8 cellular contexts compared by ENCODE assay signal in genomic region chr14:60064491-60065072, GRCh38. TPM values are rescaled to one million over a fixed set of nuclear protein-coding genes. Genes with fewer than 3 reads are reported as not detected.
DNase-seq lines count a peak whose midpoint lies in the region; ATAC-seq and TF ChIP-seq lines count a peak whose summit lies in the region.

No MANE protein-coding gene starts in this region.

- H3K79me2 ChIP-seq in hepatocyte = no peaks in the 10 kb centered on the region

- ATAC-seq in activated B cell treated with CpG ODN at 0.5 μM for 24 hours (ENCODE audit: low read depth) = peak; percentile 57
- no peak for ATAC-seq in GM21717 (IDR thresholded peaks at IDR 0.05; ENCODE audit: unreplicated experiment)

- no peaks in the 10 kb centered on the region for H3K4me1 Mint-ChIP-seq in activated B cell treated with CpG ODN at 0.5 μM for 24 hours
- H3K4me1 Mint-ChIP-seq in type B pancreatic cell (ENCODE audit: unreplicated experiment) = no peaks in the 10 kb centered on the region

- H3K27me3 Mint-ChIP-seq in activated B cell treated with CpG ODN at 0.5 μM for 24 hours (peaks cover 4% of the 10 kb centered on the region), type B pancreatic cell (no peaks in the 10 kb centered on the region)

- H2AFZ ChIP-seq in hepatocyte = no peak overlapping the region

- no peaks in the 10 kb centered on the region for H3K36me3 ChIP-seq in hepatocyte (replicated peaks; ENCODE audit: insufficient read depth, low read depth)

- H4K20me1 ChIP-seq in hepatocyte (ENCODE audit: insufficient read depth, poor library complexity, severe bottlenecking) = no peaks in the 10 kb centered on the region

- H3K4me3 ChIP-seq in Jurkat, Clone E6-1 (ENCODE audit: low read length) = no peak overlapping the region
- H3K4me3 ChIP-seq in hepatocyte = no peak overlapping the region

- intact Hi-C loops in activated B cell treated with CpG ODN at 0.5 μM for 24 hours (cut with micrococcal nuclease) = loop anchor here (1.0 to 2.0 kb wide), 6 partner anchors 26 to 494 kb away; partner anchors contain the start of genes DHRS7 and PCNX4

- H3K27me3 ChIP-seq in hepatocyte = no peaks in the 10 kb centered on the region

- peak; percentile 50 for DNase-seq in NCI-H2171 treated with DMSO at 0.1 percent for 48 hours (lab: John Stamatoyannopoulos, UW)
- DNase-seq in NCI-H2171 (lab: John Stamatoyannopoulos, UW) = no peak
- DNase-seq in Jurkat, Clone E6-1 (ENCODE audit: low read depth, low spot score) = peak; percentile 50
- DNase-seq in activated B cell treated with CpG ODN at 0.5 μM for 24 hours = no peak
- DNase-seq in hepatocyte (ENCODE audit: low spot score) = peak; percentile 19
- DNase-seq in type B pancreatic cell (ENCODE audit: extremely low spot score, unreplicated experiment) = no peak
- DNase-seq in HuH-7 (ENCODE audit: low spot score) = no peak

- H3K4me3 Mint-ChIP-seq in activated B cell treated with CpG ODN at 0.5 μM for 24 hours (no peak overlapping the region), type B pancreatic cell (no peak overlapping the region)

- no peaks in the 10 kb centered on the region for H3K9me2 ChIP-seq in hepatocyte (replicated peaks; ENCODE audit: insufficient read depth)

- no peak overlapping the region for H3K27ac ChIP-seq in hepatocyte

- H3K9me3 Mint-ChIP-seq in activated B cell treated with CpG ODN at 0.5 μM for 24 hours = no peaks in the 10 kb centered on the region
- H3K9me3 Mint-ChIP-seq in type B pancreatic cell = no peaks in the 10 kb centered on the region

- H3K4me2 ChIP-seq in hepatocyte = no peak overlapping the region

- POLR2A ChIA-PET in activated B cell treated with CpG ODN at 0.5 μM for 24 hours (lab: Charles Lee) = interaction anchor here (1.2 kb wide), 1 partner anchor 184 kb away, joined by 4 read pairs; the partner anchor contains the start of gene PPM1A

- no peaks in the 10 kb centered on the region for H3K36me3 Mint-ChIP-seq in activated B cell treated with CpG ODN at 0.5 μM for 24 hours (ENCODE audit: low read depth)
- H3K36me3 Mint-ChIP-seq in type B pancreatic cell = no peaks in the 10 kb centered on the region

- H3K9me3 ChIP-seq in hepatocyte (ENCODE audit: low read depth) = no peaks in the 10 kb centered on the region

- CTCF ChIA-PET in activated B cell treated with CpG ODN at 0.5 μM for 24 hours (lab: Charles Lee) = interaction anchor here (1.5 to 5.5 kb wide), 3 partner anchors 101 to 120 kb away, joined by 3 to 92 read pairs (median 9); partner anchors contain the start of gene DHRS7

- TF ChIP-seq CTCF in activated B cell treated with CpG ODN at 0.5 μM for 24 hours (IDR thresholded peaks at IDR 0.05) (peak; percentile 54), hepatocyte (IDR thresholded peaks at IDR 0.05; ENCODE audit: poor library complexity) (peak; percentile 67), type B pancreatic cell (conservative IDR thresholded peaks at IDR 0.05) (peak; percentile 73)

- H3K27ac Mint-ChIP-seq in activated B cell treated with CpG ODN at 0.5 μM for 24 hours (no peak overlapping the region), type B pancreatic cell (no peak overlapping the region)

- H3K4me1 ChIP-seq in hepatocyte (ENCODE audit: insufficient read depth) = no peaks in the 10 kb centered on the region

RNA-seq across cellular contexts. Expression of gene PCNX4, which starts 27.1 kb away (rescaled TPM):
- 41.3 TPM for polyA plus RNA-seq in Jurkat, Clone E6-1 (2012; ENCODE audit: insufficient read depth, insufficient read length)
- 31.7 and 41.4 TPM in 2 replicates for total RNA-seq in activated B cell treated with CpG ODN at 0.5 μM for 24 hours
- total RNA-seq in hepatocyte = 60.0 and 84.2 TPM in 2 replicates
- 22.4 and 28.8 TPM in 2 replicates for polyA plus RNA-seq in hepatocyte
- total RNA-seq in type B pancreatic cell (ENCODE audit: low replicate concordance) = 35.2 and 70.2 TPM in 2 replicates

Comparison
In these comparisons a context has a peak if more than half of its experiments do, and no peak if none do; other contexts are left out.
1. DNase-seq: peak in NCI-H2171 treated with DMSO at 0.1 percent for 48 hours (single experiment), Jurkat, Clone E6-1 (single experiment) and hepatocyte (single experiment); none in NCI-H2171 (single experiment), activated B cell treated with CpG ODN at 0.5 μM for 24 hours (single experiment), type B pancreatic cell (single experiment) and HuH-7 (single experiment).
2. Peak in every context shown above with its lines, with median percentiles within 50 percentile points of each other: CTCF ChIP-seq.